30 cellular contexts compared by ENCODE assay signal in the genomic region with DNA sequence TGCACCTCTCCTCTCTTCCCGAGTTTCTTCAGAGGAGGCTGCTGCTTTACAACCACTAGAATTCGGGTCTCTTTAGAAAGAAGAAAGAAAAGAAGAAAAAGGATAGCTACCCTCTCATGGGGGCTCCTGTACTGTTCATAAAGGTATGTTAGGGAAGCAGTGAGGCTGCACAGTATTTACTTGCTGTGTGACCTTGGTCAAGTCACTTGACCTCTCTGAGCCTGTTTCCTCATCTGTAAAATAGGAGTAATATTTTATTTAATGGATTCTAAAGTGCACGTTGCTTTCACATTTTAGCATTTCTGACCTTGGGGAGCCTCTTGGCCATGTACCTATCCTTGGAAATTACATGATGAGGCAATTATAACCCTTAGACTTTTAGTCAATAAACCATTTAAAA.
"Had no signal": no experiment of that assay in that cellular context is flagged by ENCODE, and none has a peak within 500 bp of the region (broad histone marks: within the 10 kb centered on the region; RNA-seq: fewer than 3 reads in every experiment).

No MANE protein-coding gene starts in this region.

- H3K4me3 Mint-ChIP-seq: activated CD4-positive, alpha-beta memory T cell treated with anti-CD3 and anti-CD28 coated beads, Interleukin-2, amount 10 ng/mL, durations not matched to agents 7 days and 5 days; activated CD4-positive, alpha-beta T cell treated with anti-CD3 and anti-CD28 coated beads, Interleukin-2, amount 10 ng/mL, durations not matched to agents 24 days and 14 days; activated naive CD4-positive, alpha-beta T cell treated with anti-CD3 and anti-CD28 coated beads, Interleukin-2, amount 50 U/mL, for 24 hours; activated T-cell treated with anti-CD3 and anti-CD28 coated beads, Interleukin-2, amount 50 U/mL, for 24 hours; mesothelial cell of epicardium; naive B cell; nephron progenitor cell; stimulated activated memory B cell treated with anti-CD40 and anti-IgM and Interleukin-4, amounts not matched to agents 10 μg/mL and 1 μg/mL and 100 μg/mL, for 72 hours; T-helper 17 cell had no signal

- H3K4me2 ChIP-seq: smooth muscle cell had no signal

- H3K9me3 ChIP-seq: esophagus muscularis mucosa, testis, transverse colon had no signal

- ATAC-seq: foreskin keratinocyte; stimulated activated memory B cell treated with anti-CD40 and anti-IgM and Interleukin-4, amounts not matched to agents 10 μg/mL and 1 μg/mL and 100 μg/mL, for 72 hours; T-helper 17 cell had no signal

- H3K27ac ChIP-seq: esophagus muscularis mucosa, foreskin keratinocyte, neutrophil, testis, transverse colon had no signal

- H3K27me3 Mint-ChIP-seq: activated CD4-positive, alpha-beta memory T cell treated with anti-CD3 and anti-CD28 coated beads, Interleukin-2, amount 10 ng/mL, durations not matched to agents 7 days and 5 days; activated CD4-positive, alpha-beta T cell treated with anti-CD3 and anti-CD28 coated beads, Interleukin-2, amount 10 ng/mL, durations not matched to agents 24 days and 14 days; activated naive CD4-positive, alpha-beta T cell treated with anti-CD3 and anti-CD28 coated beads, Interleukin-2, amount 50 U/mL, for 24 hours; activated T-cell treated with anti-CD3 and anti-CD28 coated beads, Interleukin-2, amount 50 U/mL, for 24 hours; naive B cell; stimulated activated memory B cell treated with anti-CD40 and anti-IgM and Interleukin-4, amounts not matched to agents 10 μg/mL and 1 μg/mL and 100 μg/mL, for 72 hours; T-helper 17 cell had no signal

- H3K4me3 ChIP-seq: esophagus muscularis mucosa, smooth muscle cell, testis, transverse colon had no signal

- H3K27ac Mint-ChIP-seq: activated CD4-positive, alpha-beta memory T cell treated with anti-CD3 and anti-CD28 coated beads, Interleukin-2, amount 10 ng/mL, durations not matched to agents 7 days and 5 days; activated CD4-positive, alpha-beta T cell treated with anti-CD3 and anti-CD28 coated beads, Interleukin-2, amount 10 ng/mL, durations not matched to agents 24 days and 14 days; activated naive CD4-positive, alpha-beta T cell treated with anti-CD3 and anti-CD28 coated beads, Interleukin-2, amount 50 U/mL, for 24 hours; activated T-cell treated with anti-CD3 and anti-CD28 coated beads, Interleukin-2, amount 50 U/mL, for 24 hours; activated T-helper 2 cell treated with anti-CD3 and anti-CD28 coated beads, Interferon-gamma antibody, Interleukin-2, Interleukin-4, amounts not matched to agents 10 μg/mL and 5 μg/mL and 100 μg/mL, durations not matched to agents 14 hours and 24 hours and 36 hours; mesothelial cell of epicardium; naive B cell; nephron progenitor cell; stimulated activated memory B cell treated with anti-CD40 and anti-IgM and Interleukin-4, amounts not matched to agents 10 μg/mL and 1 μg/mL and 100 μg/mL, for 72 hours; T-helper 17 cell had no signal

- DNase-seq: activated CD4-positive, alpha-beta memory T cell treated with anti-CD3 and anti-CD28 coated beads, Interleukin-2, amount 10 ng/mL, durations not matched to agents 7 days and 5 days; activated CD4-positive, alpha-beta T cell treated with anti-CD3 and anti-CD28 coated beads, Interleukin-2, amount 10 ng/mL, durations not matched to agents 24 days and 14 days; activated CD4-positive, CD25-positive, alpha-beta regulatory T cell treated with anti-CD3 and anti-CD28 coated beads, Interleukin-2, amount 50 U/mL, for 72 hours; activated CD8-positive, alpha-beta memory T cell treated with anti-CD3 and anti-CD28 coated beads, Interleukin-2, amount 50 U/mL, for 48 hours; activated T-cell treated with anti-CD3 and anti-CD28 coated beads, Interleukin-2, amount 50 U/mL, for 24 hours; anterior cingulate cortex; dermis blood vessel endothelial cell; effector CD4-positive, alpha-beta T cell; foreskin keratinocyte; mammary epithelial cell; naive B cell; nephron progenitor cell; stimulated activated CD4-positive, alpha-beta T cell treated with anti-CD3 and anti-CD28 coated beads, Interleukin-1b, Interleukin-23, amount 100 ng/mL, for 48 hours; stimulated activated CD4-positive, alpha-beta T cell treated with anti-CD3 and anti-CD28 coated beads, Interleukin-4, amount 100 ng/mL, for 4 hours; stimulated activated CD8-positive, alpha-beta memory T cell treated with anti-CD3 and anti-CD28 coated beads, Interleukin-4, amount 100 ng/mL, for 48 hours; T-helper 17 cell; T1000; transverse colon had no signal

- FAIRE-seq: bronchial epithelial cell, colon, islet of Langerhans, urothelium cell line had no signal

- H3K4me1 ChIP-seq: foreskin keratinocyte, testis, transverse colon had no signal

- H3K9me3 Mint-ChIP-seq: activated CD4-positive, alpha-beta memory T cell treated with anti-CD3 and anti-CD28 coated beads, Interleukin-2, amount 10 ng/mL, durations not matched to agents 7 days and 5 days; activated CD4-positive, alpha-beta T cell treated with anti-CD3 and anti-CD28 coated beads, Interleukin-2, amount 10 ng/mL, durations not matched to agents 24 days and 14 days; activated naive CD4-positive, alpha-beta T cell treated with anti-CD3 and anti-CD28 coated beads, Interleukin-2, amount 50 U/mL, for 24 hours; activated T-helper 2 cell treated with anti-CD3 and anti-CD28 coated beads, Interferon-gamma antibody, Interleukin-2, Interleukin-4, amounts not matched to agents 10 μg/mL and 5 μg/mL and 100 μg/mL, durations not matched to agents 14 hours and 24 hours and 36 hours; mesothelial cell of epicardium; naive B cell; nephron progenitor cell; stimulated activated memory B cell treated with anti-CD40 and anti-IgM and Interleukin-4, amounts not matched to agents 10 μg/mL and 1 μg/mL and 100 μg/mL, for 72 hours had no signal

- H3K27me3 ChIP-seq: esophagus muscularis mucosa, foreskin keratinocyte, neutrophil, testis, transverse colon had no signal
